Comparison of ENCODE assay signal across 12 cellular contexts in genomic region chr4:139267301-139267700, GRCh38. TPM values are rescaled to one million over a fixed set of nuclear protein-coding genes. Genes with fewer than 3 reads are reported as not detected.
DNase-seq lines count a peak whose midpoint lies in the region; TF ChIP-seq lines count a peak whose summit lies in the region.
"Had no signal": no experiment of that assay in that cellular context is flagged by ENCODE, and none has a peak within 500 bp of the region (broad histone marks: within the 10 kb centered on the region; RNA-seq: fewer than 3 reads in every experiment).

No MANE protein-coding gene starts in this region.

- H3K4me3 ChIP-seq in OCI-LY1 (ENCODE audit: low read depth, low read length, poor library complexity, severe bottlenecking): peak overlapping the region; percentile 63
- peak overlapping the region; percentile 40 for H3K4me3 ChIP-seq in effector memory CD4-positive, alpha-beta T cell (ENCODE audit: insufficient read depth, low read depth, low read length, poor library complexity, severe bottlenecking)
- H3K4me3 ChIP-seq in sigmoid colon: no peak overlapping the region

- H3K9me2 ChIP-seq in OCI-LY1 (ENCODE audit: low read depth, low read length): no peaks in the 10 kb centered on the region

- peak overlapping the region; percentile 79; the same call in 1 of the 2 replicates for H2AFZ ChIP-seq in OCI-LY1 (ENCODE audit: low read length)

- intact Hi-C loops in sigmoid colon (cut with DNase I): loop anchor here (2.0 kb wide), 1 partner anchor 38 kb away; no protein-coding TSS in a partner anchor

- no peak for TF ChIP-seq POLR2A in sigmoid colon (IDR thresholded peaks at IDR 0.05)

- DNase-seq in activated T-cell treated with anti-CD3 and anti-CD28 coated beads, Interleukin-2, amount 50 U/mL, for 24 hours: no peak
- DNase-seq in activated T-cell treated with anti-CD3 and anti-CD28 coated beads for 4 hours: no peak
- DNase-seq in effector memory CD4-positive, alpha-beta T cell: no peak
- DNase-seq in sigmoid colon: no peak
- DNase-seq in UCSD-AML1 (lab: John Stamatoyannopoulos, UW; ENCODE audit: unreplicated experiment): no peak
- no peak for DNase-seq in NCI-H2081 (lab: John Stamatoyannopoulos, UW)
- no peak for DNase-seq in DMS79 (lab: John Stamatoyannopoulos, UW)
- DNase-seq: NCI-H2081 treated with DMSO at 0.1 percent for 48 hours, occipital lobe had no signal

- H3K4me3 Mint-ChIP-seq in activated T-cell treated with anti-CD3 and anti-CD28 coated beads, Interleukin-2, amount 50 U/mL, for 24 hours: peak overlapping the region; percentile 65

- no peaks in the 10 kb centered on the region for H3K9me3 Mint-ChIP-seq in activated T-cell treated with anti-CD3 and anti-CD28 coated beads, Interleukin-2, amount 50 U/mL, for 24 hours
- H3K9me3 Mint-ChIP-seq: T-helper 1 cell treated with Interleukin-12 subunit alpha and Interleukin-12 subunit beta and Interleukin-4 antibody, amounts not matched to agents 30 μg/mL and 1 μg/mL, for 36 hours had no signal

- TF ChIP-seq CTCF in OCI-LY1 (IDR thresholded peaks at IDR 0.05; ENCODE audit: low read length) (no peak), sigmoid colon (IDR thresholded peaks at IDR 0.05) (no peak)

- H3K79me2 ChIP-seq in OCI-LY1 (ENCODE audit: insufficient read depth, low read length): no peaks in the 10 kb centered on the region

- H3K27ac Mint-ChIP-seq in activated T-cell treated with anti-CD3 and anti-CD28 coated beads, Interleukin-2, amount 50 U/mL, for 24 hours: peak overlapping the region; percentile 91

- H3K36me3 ChIP-seq in OCI-LY1 (ENCODE audit: insufficient read depth, low read length) (no peaks in the 10 kb centered on the region), sigmoid colon (no peaks in the 10 kb centered on the region)
- no peaks in the 10 kb centered on the region for H3K36me3 ChIP-seq in effector memory CD4-positive, alpha-beta T cell (ENCODE audit: control insufficient read depth, insufficient read depth, low read length)
- H3K36me3 ChIP-seq: vagina had no signal

- H3K27ac ChIP-seq in OCI-LY1 (ENCODE audit: low read depth, low read length, poor library complexity, severe bottlenecking) (peak overlapping the region; percentile 86), sigmoid colon (peak overlapping the region in 3 of 4 donors; percentile 64 to 76 (median 66))
- H3K27ac ChIP-seq in effector memory CD4-positive, alpha-beta T cell (ENCODE audit: insufficient read depth, low read length, poor library complexity, severe bottlenecking): peak overlapping the region; percentile 43

- 93 to 96% methylated on average over 1 of the region's 1 CpG for WGBS in sigmoid colon, 2 donors

- no peaks in the 10 kb centered on the region for H3F3A ChIP-seq in OCI-LY1 (ENCODE audit: insufficient read depth, low read length)

- H3K9ac ChIP-seq in OCI-LY1 (ENCODE audit: low read length): peak overlapping the region; percentile 70

- no peaks in the 10 kb centered on the region for H3K27me3 Mint-ChIP-seq in activated T-cell treated with anti-CD3 and anti-CD28 coated beads, Interleukin-2, amount 50 U/mL, for 24 hours

- H3K9me3 ChIP-seq in OCI-LY1 (ENCODE audit: low read length) (no peaks in the 10 kb centered on the region), sigmoid colon (no peaks in the 10 kb centered on the region)
- no peaks in the 10 kb centered on the region for H3K9me3 ChIP-seq in effector memory CD4-positive, alpha-beta T cell (ENCODE audit: control insufficient read depth, low read length)
- H3K9me3 ChIP-seq: vagina had no signal

- H3K27me3 ChIP-seq in OCI-LY1 (ENCODE audit: insufficient read depth, low read length): no peaks in the 10 kb centered on the region
- H3K27me3 ChIP-seq in effector memory CD4-positive, alpha-beta T cell (replicated peaks; ENCODE audit: control insufficient read depth, insufficient read depth, low read length, poor library complexity, severe bottlenecking): no peaks in the 10 kb centered on the region
- H3K27me3 ChIP-seq in sigmoid colon: no peaks in the 10 kb centered on the region
- H3K27me3 ChIP-seq: vagina had no signal

- peaks cover 26% of the 10 kb centered on the region for H3K4me1 ChIP-seq in OCI-LY1 (ENCODE audit: insufficient read depth, low read length, severe bottlenecking)
- no peaks in the 10 kb centered on the region for H3K4me1 ChIP-seq in effector memory CD4-positive, alpha-beta T cell (ENCODE audit: control insufficient read depth, insufficient read depth, low read length, poor library complexity, severe bottlenecking)
- H3K4me1 ChIP-seq in sigmoid colon: peaks cover 0 to 15% (median 12%) of the 10 kb centered on the region in 4 donors

- TF ChIP-seq EP300 in sigmoid colon (IDR thresholded peaks at IDR 0.05): no peak

- no peaks in the 10 kb centered on the region for H3K36me3 Mint-ChIP-seq in activated T-cell treated with anti-CD3 and anti-CD28 coated beads, Interleukin-2, amount 50 U/mL, for 24 hours (ENCODE audit: low read depth)

- no peaks in the 10 kb centered on the region for H4K20me1 ChIP-seq in OCI-LY1 (ENCODE audit: insufficient read depth, low read length)

- H3K4me2 ChIP-seq in OCI-LY1 (ENCODE audit: low read length): peak overlapping the region; percentile 75

- peaks cover 28% of the 10 kb centered on the region for H3K4me1 Mint-ChIP-seq in activated T-cell treated with anti-CD3 and anti-CD28 coated beads, Interleukin-2, amount 50 U/mL, for 24 hours (ENCODE audit: low read depth)

RNA-seq across cellular contexts. Expression of gene MGARP, which starts 12.7 kb away (rescaled TPM):
- total RNA-seq in sigmoid colon: 1 to 10 TPM in 3 of 4 donors, under 1 TPM in 1; 0.68 to 2.2 (median 1.3) TPM
- under 1 TPM in 1 of 3 donors, not detected in 2; 0.16 TPM for polyA plus RNA-seq in sigmoid colon

RNA-seq across cellular contexts. Expression of gene NAA15, which starts 34.0 kb away (rescaled TPM):
- 10 to 100 TPM; 21.6 to 40.3 (median 28.9) TPM for total RNA-seq in sigmoid colon
- 10 to 100 TPM in 1 of 3 donors, 1 to 10 TPM in 2; 5.4 to 12.3 (median 7.4) TPM for polyA plus RNA-seq in sigmoid colon

RNA-seq across cellular contexts. Expression of gene NDUFC1, which starts 35.0 kb away (rescaled TPM):
- total RNA-seq in sigmoid colon: 10 to 100 TPM; 17.4 to 45.4 (median 31.4) TPM
- polyA plus RNA-seq in sigmoid colon: 100 to 1,000 TPM; 123 to 216 (median 210) TPM

Comparison
In these comparisons a context has a peak if more than half of its experiments do, and no peak if none do; other contexts are left out.
1. H3K4me3 ChIP-seq: peak in OCI-LY1 (single experiment) and effector memory CD4-positive, alpha-beta T cell (single experiment); none in sigmoid colon (0 of 4).
2. Peak in every context shown above with its lines, with median percentiles within 50 percentile points of each other: H3K27ac ChIP-seq.